ENCODE assay signal across 8 cellular contexts in genomic region chr11:36509694-36510566, GRCh38. TPM values are rescaled to one million over a fixed set of nuclear protein-coding genes. Genes with fewer than 3 reads are reported as not detected.
DNase-seq lines count a peak whose midpoint lies in the region; ATAC-seq and TF ChIP-seq lines count a peak whose summit lies in the region.

TRAF6 (minus strand) TSS chr11:36510272; CDS start chr11:36501515, 8,757 bp downstream.

- peak within 1 kb of the TSS; percentile 95 for H3K4me3 Mint-ChIP-seq in neural crest cell

- H3K36me3 ChIP-seq in KOPT-K1 (ENCODE audit: insufficient read depth, low read length): no peaks in the 10 kb centered on the region; the same call in 1 of the 2 replicates
- no peaks in the 10 kb centered on the region for H3K36me3 ChIP-seq in stomach smooth muscle (ENCODE audit: control insufficient read depth in 2 of 2, insufficient read depth in 2 of 2, low read length in 2 of 2)

- H3K9ac ChIP-seq in stomach smooth muscle (ENCODE audit: low read length in 2 of 2): peak within 1 kb of the TSS; percentile 92 to 93

- H3K4me3 ChIP-seq in foreskin fibroblast (ENCODE audit: low read depth in 1 of 2, low read length in 2 of 2) (peak within 1 kb of the TSS; percentile 86 to 89), stomach smooth muscle (ENCODE audit: low read length in 2 of 2) (peak within 1 kb of the TSS; percentile 95 to 96)

- no peaks in the 10 kb centered on the region for H3K36me3 Mint-ChIP-seq in neural crest cell (ENCODE audit: low read depth)

- DNase-seq in ELF-1 (ENCODE audit: low read depth, low spot score) (peak; percentile 94), foreskin fibroblast (peak; percentile 75 to 94), neural crest cell (ENCODE audit: low read depth, low spot score) (peak; percentile 98)
- peak; percentile 97 for DNase-seq in activated effector memory CD4-positive, alpha-beta T cell treated with anti-CD3 and anti-CD28 coated beads, Interleukin-2, amount 50 U/mL, for 16 hours

- peak within 1 kb of the TSS; percentile 91 for H3K27ac Mint-ChIP-seq in neural crest cell (ENCODE audit: unreplicated experiment)

- peak; percentile 96 for ATAC-seq in GM21825 (IDR thresholded peaks at IDR 0.05; ENCODE audit: unreplicated experiment)

- H3K27me3 Mint-ChIP-seq in neural crest cell (ENCODE audit: low read depth): peaks cover 12% of the 10 kb centered on the region

- no peaks in the 10 kb centered on the region for H3K9me3 Mint-ChIP-seq in neural crest cell

- no peaks in the 10 kb centered on the region for H3K9me3 ChIP-seq in KOPT-K1 (ENCODE audit: insufficient read depth, low read length, poor library complexity, severe bottlenecking)
- peaks cover 0 to 3% of the 10 kb centered on the region in 2 donors for H3K9me3 ChIP-seq in stomach smooth muscle (ENCODE audit: control insufficient read depth in 2 of 2, low read length in 2 of 2)

- H3K4me1 Mint-ChIP-seq in neural crest cell: peaks cover 19% of the 10 kb centered on the region

- peak within 1 kb of the TSS; percentile 82 for H3K27ac ChIP-seq in KOPT-K1 (ENCODE audit: low read depth, low read length, poor library complexity, severe bottlenecking)
- H3K27ac ChIP-seq in stomach smooth muscle (ENCODE audit: low read length): peak within 1 kb of the TSS; percentile 62

- TF ChIP-seq CTCF in foreskin fibroblast (IDR thresholded peaks at IDR 0.05; ENCODE audit: low read depth, low read length): peak; percentile 81
- TF ChIP-seq CTCF in neural crest cell (conservative IDR thresholded peaks at IDR 0.05): peak; percentile 95

- peaks cover 6% of the 10 kb centered on the region for H3K4me1 ChIP-seq in stomach smooth muscle (ENCODE audit: control insufficient read depth, insufficient read depth, low read length)

- H3K27me3 ChIP-seq in stomach smooth muscle (ENCODE audit: control insufficient read depth in 1 of 2, insufficient read depth in 2 of 2, low read length in 2 of 2): no peaks in the 10 kb centered on the region

- peak; percentile 95 for TF ChIP-seq POLR2A in Raji (IDR thresholded peaks at IDR 0.05; ENCODE audit: insufficient read depth, low read depth, low read length)

RNA-seq across cellular contexts. Expression of gene TRAF6, which starts in this region (rescaled TPM):
- 11.6 and 12.9 TPM in 2 replicates for total RNA-seq in neural crest cell

Comparison
In these comparisons a context has a peak if more than half of its experiments do, and no peak if none do; other contexts are left out.
1. Peak in every context shown above with its lines: DNase-seq, ATAC-seq, H3K4me3 ChIP-seq and H3K27ac ChIP-seq.